In genomic region chr6:70221025-70221714, GRCh38 we compare ENCODE assay signal across 8 cellular contexts.
DNase-seq lines count a peak whose midpoint lies in the region; ATAC-seq and TF ChIP-seq lines count a peak whose summit lies in the region.

No MANE protein-coding gene starts in this region.

- TF ChIP-seq EP300 in ovary (IDR thresholded peaks at IDR 0.05) = no peak

- H3K36me3 Mint-ChIP-seq in brain = no peaks in the 10 kb centered on the region

- H3K4me1 ChIP-seq in HEK293 (ENCODE audit: control insufficient read depth, insufficient read depth, low read length) = no peaks in the 10 kb centered on the region
- H3K4me1 ChIP-seq in left lung = no peaks in the 10 kb centered on the region
- no peaks in the 10 kb centered on the region for H3K4me1 ChIP-seq in ovary (ENCODE audit: insufficient read depth)

- peak overlapping the region in 3 of 5 experiments; percentile 13 to 82 (median 15) for H3K27ac Mint-ChIP-seq in brain

- CTCF ChIA-PET in HEK293 (lab: Yijun Ruan, JAX) = interaction anchor here (0.5 to 5.7 kb wide), 68 partner anchors 9 to 1845 kb away, joined by 3 to 112 read pairs (median 5); partner anchors contain the start of gene SDHAF4

- peak; percentile 90 for ATAC-seq in left lung

- no peaks in the 10 kb centered on the region for H3K9me3 Mint-ChIP-seq in brain

- no peak for TF ChIP-seq POLR2A in ovary (IDR thresholded peaks at IDR 0.05)

- intact Hi-C loops in left lung (cut with DNase I) (no loop called here), ovary (cut with DNase I) (no loop called here)

- H3K27ac ChIP-seq in HEK293 (ENCODE audit: extremely low read depth, low read depth, low read length) (no peak overlapping the region), left lung (no peak overlapping the region), ovary (no peak overlapping the region)

- TF ChIP-seq CTCF in HEK293 (tag by site-specific recombination; IDR thresholded peaks at IDR 0.05) = 0 out of 2 replicates have a peak, but pooled peaks have one; percentile 27
- peak; percentile 92 to 96 for TF ChIP-seq CTCF in brain (conservative IDR thresholded peaks at IDR 0.05)
- TF ChIP-seq CTCF in left lung (IDR thresholded peaks at IDR 0.05) = peak; percentile 53 to 71
- TF ChIP-seq CTCF in ovary (IDR thresholded peaks at IDR 0.05) = peak in 1 of 3 donors; percentile 16

- H3K9me3 ChIP-seq in HEK293 (ENCODE audit: control insufficient read depth, insufficient read depth, low read depth, low read length) = no peaks in the 10 kb centered on the region
- no peaks in the 10 kb centered on the region for H3K9me3 ChIP-seq in left lung
- H3K9me3 ChIP-seq in ovary = no peaks in the 10 kb centered on the region

- H3K4me3 Mint-ChIP-seq in brain = no peak overlapping the region

- H3K27me3 ChIP-seq in left lung (peaks cover 0 to 8% of the 10 kb centered on the region in 2 donors), ovary (no peaks in the 10 kb centered on the region)

- peaks cover 29% of the 10 kb centered on the region for H3K4me1 Mint-ChIP-seq in brain

- 19 to 22% (median 21%) methylated on average over 4 of the region's 4 CpGs for WGBS in ovary, 3 donors

- POLR2A ChIA-PET in HEK293 (lab: Yijun Ruan, JAX) = interaction anchor here (0.6 to 1.0 kb wide), 3 partner anchors 352 to 735 kb away, joined by 3 to 5 read pairs (median 3); no protein-coding TSS in a partner anchor

- peak; percentile 8 for DNase-seq in DMS79 treated with DMSO at 0.1 percent for 48 hours (lab: John Stamatoyannopoulos, UW)
- DNase-seq in DMS79 (lab: John Stamatoyannopoulos, UW) = no peak
- DNase-seq in NCI-H2171 (lab: John Stamatoyannopoulos, UW) = peak; percentile 21
- DNase-seq in left lung = no peak
- DNase-seq in cerebellar nuclear complex (lab: John Stamatoyannopoulos, UW) = no peak
- DNase-seq in ovary = no peak

- H3K36me3 ChIP-seq in HEK293 (ENCODE audit: control insufficient read depth in 2 of 2, insufficient read depth in 1 of 2, low read length in 2 of 2) (no peaks in the 10 kb centered on the region), left lung (no peaks in the 10 kb centered on the region), ovary (no peaks in the 10 kb centered on the region)

- no peaks in the 10 kb centered on the region for H3K27me3 Mint-ChIP-seq in brain

- H3K4me3 ChIP-seq in HEK293 (ENCODE audit: low read depth, low read length) (no peak overlapping the region), left lung (no peak overlapping the region), ovary (no peak overlapping the region)

TF ChIP-seq in HEK293, 187 proteins besides CTCF, POLR2A, EP300 and RAD21:
- TF ChIP-seq ZNF10 (tag by site-specific recombination; IDR thresholded peaks at IDR 0.05) = peak; percentile 72; the same call in 1 of the 2 replicates
- TF ChIP-seq, protein P1, sequence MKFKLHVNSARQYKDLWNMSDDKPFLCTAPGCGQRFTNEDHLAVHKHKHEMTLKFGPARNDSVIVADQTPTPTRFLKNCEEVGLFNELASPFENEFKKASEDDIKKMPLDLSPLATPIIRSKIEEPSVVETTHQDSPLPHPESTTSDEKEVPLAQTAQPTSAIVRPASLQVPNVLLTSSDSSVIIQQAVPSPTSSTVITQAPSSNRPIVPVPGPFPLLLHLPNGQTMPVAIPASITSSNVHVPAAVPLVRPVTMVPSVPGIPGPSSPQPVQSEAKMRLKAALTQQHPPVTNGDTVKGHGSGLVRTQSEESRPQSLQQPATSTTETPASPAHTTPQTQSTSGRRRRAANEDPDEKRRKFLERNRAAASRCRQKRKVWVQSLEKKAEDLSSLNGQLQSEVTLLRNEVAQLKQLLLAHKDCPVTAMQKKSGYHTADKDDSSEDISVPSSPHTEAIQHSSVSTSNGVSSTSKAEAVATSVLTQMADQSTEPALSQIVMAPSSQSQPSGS (tag by site-specific recombination; IDR thresholded peaks at IDR 0.05; ENCODE audit: low read depth) = 0 out of 2 replicates have a peak, but pooled peaks have one; percentile 9
- TF ChIP-seq ZNF660 (tag by site-specific recombination; IDR thresholded peaks at IDR 0.05) = 0 out of 2 replicates have a peak, but pooled peaks have one; percentile 33
- TF ChIP-seq ZNF654 (tag by site-specific recombination; IDR thresholded peaks at IDR 0.05; ENCODE audit: low read depth) = peak; percentile 90
- TF ChIP-seq ZNF624 (tag by site-specific recombination; IDR thresholded peaks at IDR 0.05) = no peak

Comparison
In these comparisons a context has a peak if more than half of its experiments do, and no peak if none do; other contexts are left out.
1. DNase-seq: peak in DMS79 treated with DMSO at 0.1 percent for 48 hours (single experiment) and NCI-H2171 (single experiment); none in DMS79 (single experiment), left lung (0 of 2), cerebellar nuclear complex (0 of 2) and ovary (0 of 5).